In the genomic region with DNA sequence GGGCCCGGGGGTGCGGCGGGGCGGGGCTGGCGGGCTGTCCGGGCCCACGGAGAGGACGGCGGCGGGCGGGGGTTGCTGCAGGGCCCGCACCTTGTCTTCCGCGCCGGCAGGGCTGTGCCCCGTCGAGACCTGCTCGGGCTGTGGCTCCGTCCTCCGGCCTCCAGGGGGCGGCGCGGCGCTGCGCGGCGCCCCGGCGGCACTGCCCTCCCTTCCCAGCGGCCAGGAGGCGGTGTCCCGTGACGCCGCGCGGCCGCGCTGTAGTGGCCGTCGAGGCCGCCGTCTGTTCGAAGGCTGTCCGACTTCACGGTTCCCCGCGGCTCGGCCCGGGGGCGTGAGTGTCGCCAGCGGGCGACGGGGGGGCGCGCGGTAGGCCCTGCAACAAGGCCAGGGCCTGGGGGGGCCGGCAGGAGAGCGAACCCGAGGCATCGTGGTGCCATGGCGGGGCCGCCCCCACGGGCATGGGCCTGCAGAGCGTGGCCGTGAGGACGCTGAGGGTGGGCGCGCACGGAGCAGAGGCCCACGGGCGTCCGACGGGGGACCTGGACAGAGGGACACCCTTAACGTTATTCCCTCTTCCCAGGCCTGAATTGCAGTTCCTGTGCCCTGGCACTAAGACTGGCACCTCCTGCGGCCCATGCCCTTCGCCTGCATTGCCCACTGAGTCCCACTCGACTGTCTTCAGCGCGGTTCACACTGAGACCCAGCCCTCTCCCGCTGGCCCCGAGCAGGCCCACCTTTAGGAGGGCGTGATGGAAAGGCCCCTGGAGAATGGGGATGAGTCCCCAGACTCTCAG, we compare ENCODE assay signal across 1 cellular context.
TF ChIP-seq lines count a peak whose summit lies in the region.

A gene with protein sequence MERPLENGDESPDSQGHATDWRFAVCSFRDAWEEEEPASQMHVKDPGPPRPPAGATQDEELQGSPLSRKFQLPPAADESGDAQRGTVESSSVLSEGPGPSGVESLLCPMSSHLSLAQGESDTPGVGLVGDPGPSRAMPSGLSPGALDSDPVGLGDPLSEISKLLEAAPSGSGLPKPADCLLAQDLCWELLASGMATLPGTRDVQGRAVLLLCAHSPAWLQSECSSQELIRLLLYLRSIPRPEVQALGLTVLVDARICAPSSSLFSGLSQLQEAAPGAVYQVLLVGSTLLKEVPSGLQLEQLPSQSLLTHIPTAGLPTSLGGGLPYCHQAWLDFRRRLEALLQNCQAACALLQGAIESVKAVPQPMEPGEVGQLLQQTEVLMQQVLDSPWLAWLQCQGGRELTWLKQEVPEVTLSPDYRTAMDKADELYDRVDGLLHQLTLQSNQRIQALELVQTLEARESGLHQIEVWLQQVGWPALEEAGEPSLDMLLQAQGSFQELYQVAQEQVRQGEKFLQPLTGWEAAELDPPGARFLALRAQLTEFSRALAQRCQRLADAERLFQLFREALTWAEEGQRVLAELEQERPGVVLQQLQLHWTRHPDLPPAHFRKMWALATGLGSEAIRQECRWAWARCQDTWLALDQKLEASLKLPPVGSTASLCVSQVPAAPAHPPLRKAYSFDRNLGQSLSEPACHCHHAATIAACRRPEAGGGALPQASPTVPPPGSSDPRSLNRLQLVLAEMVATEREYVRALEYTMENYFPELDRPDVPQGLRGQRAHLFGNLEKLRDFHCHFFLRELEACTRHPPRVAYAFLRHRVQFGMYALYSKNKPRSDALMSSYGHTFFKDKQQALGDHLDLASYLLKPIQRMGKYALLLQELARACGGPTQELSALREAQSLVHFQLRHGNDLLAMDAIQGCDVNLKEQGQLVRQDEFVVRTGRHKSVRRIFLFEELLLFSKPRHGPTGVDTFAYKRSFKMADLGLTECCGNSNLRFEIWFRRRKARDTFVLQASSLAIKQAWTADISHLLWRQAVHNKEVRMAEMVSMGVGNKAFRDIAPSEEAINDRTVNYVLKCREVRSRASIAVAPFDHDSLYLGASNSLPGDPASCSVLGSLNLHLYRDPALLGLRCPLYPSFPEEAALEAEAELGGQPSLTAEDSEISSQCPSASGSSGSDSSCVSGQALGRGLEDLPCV (plus strand): TSS at position 237 of the 794 bp plus-strand sequence. CDS start 513 bp downstream, at position 750.

TF ChIP-seq in HepG2, 621 proteins besides CTCF, POLR2A, EP300 and RAD21 (continued from another document and continues in another):
- TF ChIP-seq, protein P1, sequence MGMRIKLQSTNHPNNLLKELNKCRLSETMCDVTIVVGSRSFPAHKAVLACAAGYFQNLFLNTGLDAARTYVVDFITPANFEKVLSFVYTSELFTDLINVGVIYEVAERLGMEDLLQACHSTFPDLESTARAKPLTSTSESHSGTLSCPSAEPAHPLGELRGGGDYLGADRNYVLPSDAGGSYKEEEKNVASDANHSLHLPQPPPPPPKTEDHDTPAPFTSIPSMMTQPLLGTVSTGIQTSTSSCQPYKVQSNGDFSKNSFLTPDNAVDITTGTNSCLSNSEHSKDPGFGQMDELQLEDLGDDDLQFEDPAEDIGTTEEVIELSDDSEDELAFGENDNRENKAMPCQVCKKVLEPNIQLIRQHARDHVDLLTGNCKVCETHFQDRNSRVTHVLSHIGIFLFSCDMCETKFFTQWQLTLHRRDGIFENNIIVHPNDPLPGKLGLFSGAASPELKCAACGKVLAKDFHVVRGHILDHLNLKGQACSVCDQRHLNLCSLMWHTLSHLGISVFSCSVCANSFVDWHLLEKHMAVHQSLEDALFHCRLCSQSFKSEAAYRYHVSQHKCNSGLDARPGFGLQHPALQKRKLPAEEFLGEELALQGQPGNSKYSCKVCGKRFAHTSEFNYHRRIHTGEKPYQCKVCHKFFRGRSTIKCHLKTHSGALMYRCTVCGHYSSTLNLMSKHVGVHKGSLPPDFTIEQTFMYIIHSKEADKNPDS (CRISPR knock-in tag; IDR thresholded peaks at IDR 0.05), result peak; percentile 48; the same call in 1 of the 2 replicates
- no peak for TF ChIP-seq SP2 (CRISPR knock-in tag; IDR thresholded peaks at IDR 0.05)
- no peak; the same call in 1 of the 2 replicates for TF ChIP-seq SOX13 (IDR thresholded peaks at IDR 0.05)
- TF ChIP-seq SOX13 (CRISPR knock-in tag; conservative IDR thresholded peaks at IDR 0.05 in 1 of 2, IDR thresholded peaks at IDR 0.05 in 1 of 2), result no peak; a peak in 1 of 4 replicates
- no peak; the same call in 1 of the 2 replicates for TF ChIP-seq PHF8 (CRISPR knock-in tag; IDR thresholded peaks at IDR 0.05)
- peak; percentile 46; the same call in 1 of the 2 replicates for TF ChIP-seq ERF (CRISPR knock-in tag; IDR thresholded peaks at IDR 0.05)
- TF ChIP-seq, protein P2, sequence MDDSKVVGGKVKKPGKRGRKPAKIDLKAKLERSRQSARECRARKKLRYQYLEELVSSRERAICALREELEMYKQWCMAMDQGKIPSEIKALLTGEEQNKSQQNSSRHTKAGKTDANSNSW (CRISPR knock-in tag; IDR thresholded peaks at IDR 0.05; ENCODE audit: borderline replicate concordance), result no peak
- TF ChIP-seq JARID2 (CRISPR knock-in tag; IDR thresholded peaks at IDR 0.05; ENCODE audit: insufficient replicate concordance), result no peak
- no peak for TF ChIP-seq RFXANK (CRISPR knock-in tag; IDR thresholded peaks at IDR 0.05)
- TF ChIP-seq, protein P3, sequence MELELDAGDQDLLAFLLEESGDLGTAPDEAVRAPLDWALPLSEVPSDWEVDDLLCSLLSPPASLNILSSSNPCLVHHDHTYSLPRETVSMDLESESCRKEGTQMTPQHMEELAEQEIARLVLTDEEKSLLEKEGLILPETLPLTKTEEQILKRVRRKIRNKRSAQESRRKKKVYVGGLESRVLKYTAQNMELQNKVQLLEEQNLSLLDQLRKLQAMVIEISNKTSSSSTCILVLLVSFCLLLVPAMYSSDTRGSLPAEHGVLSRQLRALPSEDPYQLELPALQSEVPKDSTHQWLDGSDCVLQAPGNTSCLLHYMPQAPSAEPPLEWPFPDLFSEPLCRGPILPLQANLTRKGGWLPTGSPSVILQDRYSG (CRISPR knock-in tag; IDR thresholded peaks at IDR 0.05), result no peak
- TF ChIP-seq MIXL1 (CRISPR knock-in tag; IDR thresholded peaks at IDR 0.05), result no peak
- TF ChIP-seq ZNF556 (CRISPR knock-in tag; IDR thresholded peaks at IDR 0.05; ENCODE audit: borderline replicate concordance), result peak; percentile 89
- TF ChIP-seq CEBPB (IDR thresholded peaks at IDR 0.05; ENCODE audit: borderline replicate concordance, low read depth, low read length), result no peak
- peak; percentile 96 for TF ChIP-seq XRCC5 (optimal IDR thresholded peaks at IDR 0.05; ENCODE audit: low read length)
- TF ChIP-seq, protein P4, sequence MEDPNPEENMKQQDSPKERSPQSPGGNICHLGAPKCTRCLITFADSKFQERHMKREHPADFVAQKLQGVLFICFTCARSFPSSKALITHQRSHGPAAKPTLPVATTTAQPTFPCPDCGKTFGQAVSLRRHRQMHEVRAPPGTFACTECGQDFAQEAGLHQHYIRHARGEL (CRISPR knock-in tag; IDR thresholded peaks at IDR 0.05), result peak; percentile 52
- TF ChIP-seq, protein P5, sequence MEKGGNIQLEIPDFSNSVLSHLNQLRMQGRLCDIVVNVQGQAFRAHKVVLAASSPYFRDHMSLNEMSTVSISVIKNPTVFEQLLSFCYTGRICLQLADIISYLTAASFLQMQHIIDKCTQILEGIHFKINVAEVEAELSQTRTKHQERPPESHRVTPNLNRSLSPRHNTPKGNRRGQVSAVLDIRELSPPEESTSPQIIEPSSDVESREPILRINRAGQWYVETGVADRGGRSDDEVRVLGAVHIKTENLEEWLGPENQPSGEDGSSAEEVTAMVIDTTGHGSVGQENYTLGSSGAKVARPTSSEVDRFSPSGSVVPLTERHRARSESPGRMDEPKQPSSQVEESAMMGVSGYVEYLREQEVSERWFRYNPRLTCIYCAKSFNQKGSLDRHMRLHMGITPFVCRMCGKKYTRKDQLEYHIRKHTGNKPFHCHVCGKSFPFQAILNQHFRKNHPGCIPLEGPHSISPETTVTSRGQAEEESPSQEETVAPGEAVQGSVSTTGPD (CRISPR knock-in tag; IDR thresholded peaks at IDR 0.05), result no peak
- TF ChIP-seq GTF3A (CRISPR knock-in tag; conservative IDR thresholded peaks at IDR 0.05), result no peak
- TF ChIP-seq, protein P6, sequence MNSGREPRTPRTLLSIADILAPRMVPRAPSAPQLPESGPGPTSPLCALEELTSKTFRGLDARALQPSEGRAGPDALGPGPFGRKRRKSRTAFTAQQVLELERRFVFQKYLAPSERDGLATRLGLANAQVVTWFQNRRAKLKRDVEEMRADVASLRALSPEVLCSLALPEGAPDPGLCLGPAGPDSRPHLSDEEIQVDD (CRISPR knock-in tag; IDR thresholded peaks at IDR 0.05; ENCODE audit: borderline replicate concordance), result peak; percentile 86; the same call in 1 of the 2 replicates
- TF ChIP-seq, protein P7, sequence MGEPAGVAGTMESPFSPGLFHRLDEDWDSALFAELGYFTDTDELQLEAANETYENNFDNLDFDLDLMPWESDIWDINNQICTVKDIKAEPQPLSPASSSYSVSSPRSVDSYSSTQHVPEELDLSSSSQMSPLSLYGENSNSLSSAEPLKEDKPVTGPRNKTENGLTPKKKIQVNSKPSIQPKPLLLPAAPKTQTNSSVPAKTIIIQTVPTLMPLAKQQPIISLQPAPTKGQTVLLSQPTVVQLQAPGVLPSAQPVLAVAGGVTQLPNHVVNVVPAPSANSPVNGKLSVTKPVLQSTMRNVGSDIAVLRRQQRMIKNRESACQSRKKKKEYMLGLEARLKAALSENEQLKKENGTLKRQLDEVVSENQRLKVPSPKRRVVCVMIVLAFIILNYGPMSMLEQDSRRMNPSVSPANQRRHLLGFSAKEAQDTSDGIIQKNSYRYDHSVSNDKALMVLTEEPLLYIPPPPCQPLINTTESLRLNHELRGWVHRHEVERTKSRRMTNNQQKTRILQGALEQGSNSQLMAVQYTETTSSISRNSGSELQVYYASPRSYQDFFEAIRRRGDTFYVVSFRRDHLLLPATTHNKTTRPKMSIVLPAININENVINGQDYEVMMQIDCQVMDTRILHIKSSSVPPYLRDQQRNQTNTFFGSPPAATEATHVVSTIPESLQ (CRISPR knock-in tag; conservative IDR thresholded peaks at IDR 0.05), result no peak
- peak; percentile 85 for TF ChIP-seq ZBTB38 (CRISPR knock-in tag; IDR thresholded peaks at IDR 0.05)
- TF ChIP-seq ZNF496 (CRISPR knock-in tag; IDR thresholded peaks at IDR 0.05; ENCODE audit: insufficient replicate concordance), result peak; percentile 16
- no peak; the same call in 1 of the 2 replicates for TF ChIP-seq ZNF773 (CRISPR knock-in tag; IDR thresholded peaks at IDR 0.05; ENCODE audit: borderline replicate concordance)
- no peak for TF ChIP-seq ZNF557 (CRISPR knock-in tag; IDR thresholded peaks at IDR 0.05)
- TF ChIP-seq ZNF768 (CRISPR knock-in tag; IDR thresholded peaks at IDR 0.05), result 0 out of 2 replicates have a peak, but pooled peaks have one; percentile 30
- TF ChIP-seq KAT8 (CRISPR knock-in tag; IDR thresholded peaks at IDR 0.05), result no peak
- no peak for TF ChIP-seq HDAC6 (IDR thresholded peaks at IDR 0.05; ENCODE audit: low read depth, low read length)
- TF ChIP-seq TEAD2 (CRISPR knock-in tag; IDR thresholded peaks at IDR 0.05), result 0 out of 2 replicates have a peak, but pooled peaks have one; percentile 15
- no peak for TF ChIP-seq ARNTL (CRISPR knock-in tag; IDR thresholded peaks at IDR 0.05)
- no peak for TF ChIP-seq HNRNPUL1 (IDR thresholded peaks at IDR 0.05; ENCODE audit: low read depth, low read length)
- TF ChIP-seq, protein P8, sequence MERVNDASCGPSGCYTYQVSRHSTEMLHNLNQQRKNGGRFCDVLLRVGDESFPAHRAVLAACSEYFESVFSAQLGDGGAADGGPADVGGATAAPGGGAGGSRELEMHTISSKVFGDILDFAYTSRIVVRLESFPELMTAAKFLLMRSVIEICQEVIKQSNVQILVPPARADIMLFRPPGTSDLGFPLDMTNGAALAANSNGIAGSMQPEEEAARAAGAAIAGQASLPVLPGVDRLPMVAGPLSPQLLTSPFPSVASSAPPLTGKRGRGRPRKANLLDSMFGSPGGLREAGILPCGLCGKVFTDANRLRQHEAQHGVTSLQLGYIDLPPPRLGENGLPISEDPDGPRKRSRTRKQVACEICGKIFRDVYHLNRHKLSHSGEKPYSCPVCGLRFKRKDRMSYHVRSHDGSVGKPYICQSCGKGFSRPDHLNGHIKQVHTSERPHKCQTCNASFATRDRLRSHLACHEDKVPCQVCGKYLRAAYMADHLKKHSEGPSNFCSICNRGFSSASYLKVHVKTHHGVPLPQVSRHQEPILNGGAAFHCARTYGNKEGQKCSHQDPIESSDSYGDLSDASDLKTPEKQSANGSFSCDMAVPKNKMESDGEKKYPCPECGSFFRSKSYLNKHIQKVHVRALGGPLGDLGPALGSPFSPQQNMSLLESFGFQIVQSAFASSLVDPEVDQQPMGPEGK (CRISPR knock-in tag; IDR thresholded peaks at IDR 0.05), result no peak
- TF ChIP-seq TSC22D2 (CRISPR knock-in tag; IDR thresholded peaks at IDR 0.05; ENCODE audit: borderline replicate concordance), result peak; percentile 90
- TF ChIP-seq ZBTB7A (CRISPR knock-in tag; IDR thresholded peaks at IDR 0.05), result peak; percentile 53; the same call in 1 of the 2 replicates
- TF ChIP-seq, protein P9, sequence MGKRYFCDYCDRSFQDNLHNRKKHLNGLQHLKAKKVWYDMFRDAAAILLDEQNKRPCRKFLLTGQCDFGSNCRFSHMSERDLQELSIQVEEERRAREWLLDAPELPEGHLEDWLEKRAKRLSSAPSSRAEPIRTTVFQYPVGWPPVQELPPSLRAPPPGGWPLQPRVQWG (CRISPR knock-in tag; IDR thresholded peaks at IDR 0.05; ENCODE audit: borderline replicate concordance, low read depth), result no peak
- TF ChIP-seq TBP (CRISPR knock-in tag; IDR thresholded peaks at IDR 0.05), result no peak
- TF ChIP-seq, protein P10, sequence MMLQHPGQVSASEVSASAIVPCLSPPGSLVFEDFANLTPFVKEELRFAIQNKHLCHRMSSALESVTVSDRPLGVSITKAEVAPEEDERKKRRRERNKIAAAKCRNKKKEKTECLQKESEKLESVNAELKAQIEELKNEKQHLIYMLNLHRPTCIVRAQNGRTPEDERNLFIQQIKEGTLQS (CRISPR knock-in tag; IDR thresholded peaks at IDR 0.05), result no peak; the same call in none of the 2 replicates
- no peak for TF ChIP-seq SP5 (CRISPR knock-in tag; IDR thresholded peaks at IDR 0.05; ENCODE audit: borderline replicate concordance, low read depth)
- TF ChIP-seq, protein P11, sequence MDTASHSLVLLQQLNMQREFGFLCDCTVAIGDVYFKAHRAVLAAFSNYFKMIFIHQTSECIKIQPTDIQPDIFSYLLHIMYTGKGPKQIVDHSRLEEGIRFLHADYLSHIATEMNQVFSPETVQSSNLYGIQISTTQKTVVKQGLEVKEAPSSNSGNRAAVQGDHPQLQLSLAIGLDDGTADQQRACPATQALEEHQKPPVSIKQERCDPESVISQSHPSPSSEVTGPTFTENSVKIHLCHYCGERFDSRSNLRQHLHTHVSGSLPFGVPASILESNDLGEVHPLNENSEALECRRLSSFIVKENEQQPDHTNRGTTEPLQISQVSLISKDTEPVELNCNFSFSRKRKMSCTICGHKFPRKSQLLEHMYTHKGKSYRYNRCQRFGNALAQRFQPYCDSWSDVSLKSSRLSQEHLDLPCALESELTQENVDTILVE (CRISPR knock-in tag; IDR thresholded peaks at IDR 0.05), result peak; percentile 82; the same call in 1 of the 2 replicates
- TF ChIP-seq ZNF12 (CRISPR knock-in tag; IDR thresholded peaks at IDR 0.05), result no peak
